5 cellular contexts compared by ENCODE assay signal in the genomic region with DNA sequence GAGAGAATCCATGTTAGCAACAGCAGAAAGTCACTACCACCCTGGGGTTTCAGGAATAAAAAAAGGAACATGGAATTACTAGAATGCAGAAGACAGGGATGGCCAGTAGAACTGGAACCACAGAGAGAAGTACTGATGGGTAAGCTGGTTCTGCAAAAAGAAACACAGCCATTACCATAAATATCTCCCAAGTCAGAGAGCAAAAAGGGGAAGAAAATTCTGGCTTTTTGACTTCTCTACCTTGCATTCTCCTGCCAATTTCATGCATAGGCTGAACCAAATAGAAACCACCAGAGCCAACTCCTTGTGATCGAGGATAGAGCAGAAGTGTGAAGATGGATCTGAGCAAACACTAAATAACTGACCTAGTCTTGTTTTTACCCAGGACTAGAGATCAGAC.
"Had no signal": no experiment of that assay in that cellular context is flagged by ENCODE, and none has a peak within 500 bp of the region (broad histone marks: within the 10 kb centered on the region; RNA-seq: fewer than 3 reads in every experiment).

No MANE protein-coding gene starts in this region.

- ATAC-seq: GM23338, K562 had no signal

- DNase-seq: H9, HCEC 1CT, IMR-90 had no signal
